21 cellular contexts compared by ENCODE assay signal in genomic region chr17:10041287-10041612, GRCh38.
DNase-seq lines count a peak whose midpoint lies in the region; ATAC-seq and TF ChIP-seq lines count a peak whose summit lies in the region.
"Had no signal": no experiment of that assay in that cellular context is flagged by ENCODE, and none has a peak within 500 bp of the region (broad histone marks: within the 10 kb centered on the region; RNA-seq: fewer than 3 reads in every experiment).

No MANE protein-coding gene starts in this region.

- intact Hi-C loops in heart left ventricle (cut with DNase I): no loop called here
- intact Hi-C loops in left ventricle myocardium superior (cut with micrococcal nuclease): no loop called here
- intact Hi-C loops in esophagus muscularis mucosa (cut with DNase I): loop anchor here (10.0 kb wide), 1 partner anchor 74 kb away; no protein-coding TSS in a partner anchor

- H3K9me3 ChIP-seq in heart left ventricle: no peaks in the 10 kb centered on the region
- no peaks in the 10 kb centered on the region for H3K9me3 ChIP-seq in esophagus muscularis mucosa
- H3K9me3 ChIP-seq: esophagus squamous epithelium, transverse colon had no signal

- DNase-seq in heart left ventricle (no peak), left ventricle myocardium superior (no peak), GM23338 (ENCODE audit: low spot score) (no peak), esophagus muscularis mucosa (ENCODE audit: extremely low spot score) (no peak), substantia nigra (lab: John Stamatoyannopoulos, UW) (peak in 2 of 49 donors; percentile 13 to 31), T1000 (lab: John Stamatoyannopoulos, UW) (no peak), COR-L47 (lab: John Stamatoyannopoulos, UW) (no peak)
- DNase-seq in T-helper 2 cell treated with Interferon-gamma antibody and Interleukin-4, amounts not matched to agents 5 μg/mL and 100 μg/mL, for 36 hours (ENCODE audit: low spot score): no peak
- DNase-seq: activated CD8-positive, alpha-beta T cell treated with anti-CD3 and anti-CD28 coated beads, Interleukin-2, amount 10 ng/mL, durations not matched to agents 7 days and 5 days; CD4-positive, alpha-beta memory T cell; esophagus squamous epithelium; kidney; NCI-H2081; NCI-H524 treated with DMSO at 0.1 percent for 48 hours; OCI-M1; stimulated activated CD4-positive, alpha-beta T cell treated with anti-CD3 and anti-CD28 coated beads, Interleukin-4, amount 100 ng/mL, for 4 hours; transverse colon had no signal

- no peak for ATAC-seq in heart left ventricle
- ATAC-seq in left ventricle myocardium superior: no peak
- ATAC-seq in GM23338: no peak
- ATAC-seq: activated CD8-positive, alpha-beta T cell treated with anti-CD3 and anti-CD28 coated beads, Interleukin-2, amount 10 ng/mL, durations not matched to agents 7 days and 5 days; HCT116 had no signal

- no peaks in the 10 kb centered on the region for H3F3A ChIP-seq in GM23338 (replicated peaks; ENCODE audit: low read depth)

- no peaks in the 10 kb centered on the region for H3K79me2 ChIP-seq in GM23338 (replicated peaks; ENCODE audit: insufficient read depth)

- peaks cover 0 to 45% (median 9%) of the 10 kb centered on the region in 12 donors for H3K4me1 ChIP-seq in heart left ventricle
- no peaks in the 10 kb centered on the region for H3K4me1 ChIP-seq in GM23338 (ENCODE audit: insufficient read depth)
- H3K4me1 ChIP-seq in esophagus muscularis mucosa: peaks cover 4 to 25% (median 13%) of the 10 kb centered on the region in 4 donors

- H3K27ac ChIP-seq in heart left ventricle (peak overlapping the region in 7 of 12 donors; percentile 44 to 83 (median 67)), GM23338 (ENCODE audit: low read depth) (no peak overlapping the region), esophagus muscularis mucosa (replicated peaks in 1 of 4) (peak overlapping the region in 3 of 4 donors; percentile 52 to 62 (median 57)), substantia nigra (ENCODE audit: low read depth, low read length, poor library complexity, severe bottlenecking) (peak overlapping the region; percentile 18)
- H3K27ac ChIP-seq: cardiac muscle cell, transverse colon had no signal

- no peaks in the 10 kb centered on the region for H3K36me3 ChIP-seq in heart left ventricle
- no peaks in the 10 kb centered on the region for H3K36me3 ChIP-seq in GM23338 (ENCODE audit: insufficient read depth)
- no peaks in the 10 kb centered on the region for H3K36me3 ChIP-seq in esophagus muscularis mucosa
- H3K36me3 ChIP-seq: cardiac muscle cell, esophagus squamous epithelium, transverse colon had no signal

- H3K36me3 Mint-ChIP-seq in GM23338 (ENCODE audit: low read depth): no peaks in the 10 kb centered on the region
- no peaks in the 10 kb centered on the region for H3K36me3 Mint-ChIP-seq in T-helper 2 cell treated with Interferon-gamma antibody and Interleukin-4, amounts not matched to agents 5 μg/mL and 100 μg/mL, for 36 hours (ENCODE audit: low read depth)
- H3K36me3 Mint-ChIP-seq: CD4-positive, alpha-beta memory T cell had no signal

- H3K4me3 Mint-ChIP-seq in GM23338: no peak overlapping the region
- no peak overlapping the region for H3K4me3 Mint-ChIP-seq in T-helper 2 cell treated with Interferon-gamma antibody and Interleukin-4, amounts not matched to agents 5 μg/mL and 100 μg/mL, for 36 hours
- H3K4me3 Mint-ChIP-seq: activated CD8-positive, alpha-beta T cell treated with anti-CD3 and anti-CD28 coated beads, Interleukin-2, amount 10 ng/mL, durations not matched to agents 7 days and 5 days; activated T-helper 1 cell treated with anti-CD3 and anti-CD28 coated beads, Interleukin-12 subunit alpha, Interleukin-12 subunit beta, Interleukin-2, Interleukin-4 antibody, amounts not matched to agents 30 ng/mL and 10 ng/mL and 1 ng/mL, durations not matched to agents 14 hours and 24 hours and 36 hours; CD4-positive, alpha-beta memory T cell had no signal

- H3K4me3 ChIP-seq in heart left ventricle (no peak overlapping the region), GM23338 (no peak overlapping the region), esophagus muscularis mucosa (no peak overlapping the region)
- H3K4me3 ChIP-seq: cardiac muscle cell, esophagus squamous epithelium, transverse colon had no signal

- TF ChIP-seq POLR2A in heart left ventricle (IDR thresholded peaks at IDR 0.05): no peak
- no peak for TF ChIP-seq POLR2A in esophagus muscularis mucosa (IDR thresholded peaks at IDR 0.05; ENCODE audit: low read depth)

- no peak for TF ChIP-seq EP300 in esophagus muscularis mucosa (IDR thresholded peaks at IDR 0.05)

- 64 to 76% (median 68%) methylated on average over 4 of the region's 4 CpGs for WGBS in heart left ventricle, 4 donors
- 59% methylated on average over 4 of the region's 4 CpGs for WGBS in esophagus muscularis mucosa

- no peaks in the 10 kb centered on the region for H3K9me3 Mint-ChIP-seq in GM23338
- no peaks in the 10 kb centered on the region for H3K9me3 Mint-ChIP-seq in T-helper 2 cell treated with Interferon-gamma antibody and Interleukin-4, amounts not matched to agents 5 μg/mL and 100 μg/mL, for 36 hours
- H3K9me3 Mint-ChIP-seq: activated T-helper 1 cell treated with anti-CD3 and anti-CD28 coated beads, Interleukin-12 subunit alpha, Interleukin-12 subunit beta, Interleukin-2, Interleukin-4 antibody, amounts not matched to agents 30 ng/mL and 10 ng/mL and 1 ng/mL, durations not matched to agents 14 hours and 24 hours and 36 hours; IgD-negative memory B cell had no signal

- H3K4me2 ChIP-seq in GM23338: no peak overlapping the region

- H3K9me2 ChIP-seq in GM23338 (ENCODE audit: insufficient read depth): no peaks in the 10 kb centered on the region; the same call in 1 of the 2 replicates

- H4K20me1 ChIP-seq in GM23338 (replicated peaks; ENCODE audit: insufficient read depth): no peaks in the 10 kb centered on the region

- H3K27me3 Mint-ChIP-seq in GM23338 (ENCODE audit: insufficient read depth, low read depth, poor library complexity): peaks cover 2% of the 10 kb centered on the region
- H3K27me3 Mint-ChIP-seq in T-helper 2 cell treated with Interferon-gamma antibody and Interleukin-4, amounts not matched to agents 5 μg/mL and 100 μg/mL, for 36 hours (ENCODE audit: low read depth): no peaks in the 10 kb centered on the region

- peak overlapping the region; percentile 6; the same call in 1 of the 2 replicates for H3K27ac Mint-ChIP-seq in GM23338
- no peak overlapping the region for H3K27ac Mint-ChIP-seq in T-helper 2 cell treated with Interferon-gamma antibody and Interleukin-4, amounts not matched to agents 5 μg/mL and 100 μg/mL, for 36 hours
- H3K27ac Mint-ChIP-seq: activated CD8-positive, alpha-beta T cell treated with anti-CD3 and anti-CD28 coated beads, Interleukin-2, amount 10 ng/mL, durations not matched to agents 7 days and 5 days; activated T-helper 1 cell treated with anti-CD3 and anti-CD28 coated beads, Interleukin-12 subunit alpha, Interleukin-12 subunit beta, Interleukin-2, Interleukin-4 antibody, amounts not matched to agents 30 ng/mL and 10 ng/mL and 1 ng/mL, durations not matched to agents 14 hours and 24 hours and 36 hours; CD4-positive, alpha-beta memory T cell; IgD-negative memory B cell had no signal

- H3K27me3 ChIP-seq in heart left ventricle: no peaks in the 10 kb centered on the region
- no peaks in the 10 kb centered on the region for H3K27me3 ChIP-seq in GM23338 (ENCODE audit: insufficient read depth)
- H3K27me3 ChIP-seq in esophagus muscularis mucosa: no peaks in the 10 kb centered on the region
- H3K27me3 ChIP-seq: cardiac muscle cell, esophagus squamous epithelium, transverse colon had no signal

- no peak overlapping the region for H2AFZ ChIP-seq in GM23338

- no peaks in the 10 kb centered on the region for H3K4me1 Mint-ChIP-seq in GM23338
- H3K4me1 Mint-ChIP-seq in T-helper 2 cell treated with Interferon-gamma antibody and Interleukin-4, amounts not matched to agents 5 μg/mL and 100 μg/mL, for 36 hours (ENCODE audit: low read depth): no peaks in the 10 kb centered on the region

- no peak for TF ChIP-seq CTCF in heart left ventricle (IDR thresholded peaks at IDR 0.05)
- TF ChIP-seq CTCF in GM23338 (conservative IDR thresholded peaks at IDR 0.05; ENCODE audit: low read depth in 2 of 2): no peak
- TF ChIP-seq CTCF in esophagus muscularis mucosa (IDR thresholded peaks at IDR 0.05): no peak

TF ChIP-seq in GM23338, 12 proteins besides CTCF, POLR2A, EP300 and RAD21 (continues in another document):
- no peak for TF ChIP-seq EZH2 (IDR thresholded peaks at IDR 0.05; ENCODE audit: low read depth, unreplicated experiment)
